Comparison of ENCODE assay signal across 19 cellular contexts in the genomic region with DNA sequence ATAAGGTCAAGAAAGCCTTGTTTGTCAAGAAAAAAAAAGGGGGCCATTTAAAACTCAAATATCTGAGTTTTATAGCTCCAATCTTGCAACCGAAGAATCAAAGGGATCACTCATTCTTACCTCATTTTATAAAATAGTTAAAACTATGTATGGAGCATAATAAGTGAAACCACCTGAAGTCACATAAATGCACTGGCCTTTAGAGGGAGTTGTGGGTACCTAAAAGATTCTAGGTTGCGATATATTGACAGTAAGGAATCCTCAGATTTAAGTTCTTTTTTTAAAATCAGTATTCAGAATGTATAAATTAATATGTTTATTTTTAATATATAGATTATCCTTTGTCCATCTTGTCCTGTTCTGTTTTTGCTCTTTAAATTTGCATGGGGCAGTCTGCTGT. TPM values are rescaled to one million over a fixed set of nuclear protein-coding genes. Genes with fewer than 3 reads are reported as not detected.
A peak's percentile ranks its signal among the peaks of the same experiment; 100 is the strongest.
DNase-seq lines count a peak whose midpoint lies in the region; ATAC-seq, FAIRE-seq and TF ChIP-seq lines count a peak whose summit lies in the region.
"Had no signal": no experiment of that assay in that cellular context is flagged by ENCODE, and none has a peak within 500 bp of the region (broad histone marks: within the 10 kb centered on the region; RNA-seq: fewer than 3 reads in every experiment).

No MANE protein-coding gene starts in this region.

- no peaks in the 10 kb centered on the region for H3K27me3 ChIP-seq in gastrocnemius medialis

- peak; percentile 76 for FAIRE-seq in TTC549 (lab: Jason Lieb, UNC)
- FAIRE-seq in HTR-8/SVneo (lab: Jason Lieb, UNC): no peak
- FAIRE-seq: keratinocyte had no signal

- H3K27ac ChIP-seq in gastrocnemius medialis: peak overlapping the region; percentile 25 to 88 (median 84)
- H3K27ac ChIP-seq: HL-60 had no signal

- TF ChIP-seq CTCF in fibroblast of villous mesenchyme (IDR thresholded peaks at IDR 0.05; ENCODE audit: insufficient read depth, low read depth, low read length): peak; percentile 11
- peak in 1 of 5 experiments; percentile 19 for TF ChIP-seq CTCF in gastrocnemius medialis (IDR thresholded peaks at IDR 0.05 in 4 of 5, conservative IDR thresholded peaks at IDR 0.05 in 1 of 5)

- in situ Hi-C loops in gastrocnemius medialis (cut with MboI; ENCODE audit: low sequenced_read_pairs in 4 of 4): no loop called here

- DNase-seq in H4 (ENCODE audit: low spot score): peak; percentile 30
- no peak for DNase-seq in fibroblast of villous mesenchyme (ENCODE audit: low read depth)
- no peak for DNase-seq in gastrocnemius medialis
- DNase-seq in left colon: no peak
- DNase-seq in NCI-H446 (lab: John Stamatoyannopoulos, UW): no peak
- DNase-seq in HTR-8/SVneo (ENCODE audit: insufficient read length, low spot score): no peak
- no peak for DNase-seq in islet precursor cell
- DNase-seq: activated CD4-positive, alpha-beta T cell treated with anti-CD3 and anti-CD28 coated beads for 4 hours; activated naive CD8-positive, alpha-beta T cell treated with anti-CD3 and anti-CD28 coated beads, Interleukin-2, amount 50 U/mL, for 24 hours; EL; HFFc6; naive thymus-derived CD4-positive, alpha-beta T cell; NCI-H187; SW 1271 had no signal

- H3K4me3 ChIP-seq in fibroblast of villous mesenchyme (ENCODE audit: low read depth, low read length) (no peak overlapping the region), gastrocnemius medialis (no peak overlapping the region)

- no peak for TF ChIP-seq POLR2A in gastrocnemius medialis (IDR thresholded peaks at IDR 0.05)

- H3K4me1 ChIP-seq in gastrocnemius medialis: peaks cover 18 to 45% of the 10 kb centered on the region in 2 donors

- intact Hi-C loops in gastrocnemius medialis (cut with DNase I; ENCODE audit: low total_unique reads): loop anchor here (2.0 to 5.0 kb wide), 2 partner anchors 14 to 1436 kb away; partner anchors contain the start of gene ZBTB14
- intact Hi-C loops in left colon (cut with DNase I, micrococcal nuclease): no loop called here

- H3K9me3 ChIP-seq in gastrocnemius medialis: no peaks in the 10 kb centered on the region

- no peak for ATAC-seq in gastrocnemius medialis
- no peak for ATAC-seq in left colon
- ATAC-seq: activated naive CD8-positive, alpha-beta T cell treated with anti-CD3 and anti-CD28 coated beads, Interleukin-2, amount 50 U/mL, for 24 hours; naive thymus-derived CD4-positive, alpha-beta T cell; stimulated activated effector memory CD8-positive, alpha-beta T cell treated with anti-CD3 and anti-CD28 coated beads, Interleukin-12 subunit alpha, Interleukin-12 subunit beta, amount 100 ng/mL, for 72 hours had no signal

- no peaks in the 10 kb centered on the region for H3K36me3 ChIP-seq in gastrocnemius medialis

RNA-seq across cellular contexts. Expression of gene ARHGAP28, which starts 3.4 kb away (rescaled TPM):
- total RNA-seq in H4 (2014; rRNA removed; shearing (Covaris generic)): 26.4 and 32.3 TPM in 2 replicates
- total RNA-seq in fibroblast of villous mesenchyme: 6.0 and 7.1 TPM in 2 replicates
- total RNA-seq in gastrocnemius medialis: 10 to 100 TPM in 1 of 4 donors, 1 to 10 TPM in 3; 4.6 to 17.9 (median 6.2) TPM
- 1 to 10 TPM; 2.1 to 6.5 TPM for total RNA-seq in left colon
- total RNA-seq: activated T-helper 2 cell treated with anti-CD3 and anti-CD28 coated beads, Interferon-gamma antibody, Interleukin-2, Interleukin-4, amounts not matched to agents 10 μg/mL and 5 μg/mL and 100 μg/mL, durations not matched to agents 14 hours and 24 hours and 36 hours; naive thymus-derived CD4-positive, alpha-beta T cell had no signal
